Comparison of ENCODE assay signal across 9 cellular contexts in the genomic region with DNA sequence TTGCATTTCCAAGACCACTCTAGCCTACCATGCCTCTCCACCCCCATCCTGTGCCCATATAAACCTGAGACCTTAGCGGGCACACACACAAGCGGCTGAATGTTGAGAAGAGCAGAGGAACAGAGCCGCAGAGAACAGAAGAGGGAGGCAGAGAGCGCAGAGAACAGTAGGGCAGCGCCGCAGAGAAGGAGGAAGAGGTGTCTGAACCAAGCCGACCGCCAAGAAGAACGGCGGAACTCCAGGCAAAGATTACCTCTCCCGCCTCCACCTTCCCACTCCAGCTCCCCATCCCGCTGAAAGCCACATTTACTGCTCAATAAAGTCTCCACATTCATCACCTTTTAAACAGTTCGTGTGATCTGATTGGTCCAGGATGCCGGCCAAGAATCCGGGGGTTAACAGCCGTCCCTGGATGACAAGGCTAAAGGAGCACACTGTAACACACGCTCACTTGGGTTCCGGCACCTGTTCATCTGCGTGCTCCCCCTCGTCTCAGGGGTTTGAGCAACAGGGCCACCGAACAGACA. TPM values are rescaled to one million over a fixed set of nuclear protein-coding genes. Genes with fewer than 3 reads are reported as not detected.
DNase-seq lines count a peak whose midpoint lies in the region; FAIRE-seq and TF ChIP-seq lines count a peak whose summit lies in the region.
"Had no signal": no experiment of that assay in that cellular context is flagged by ENCODE, and none has a peak within 500 bp of the region (broad histone marks: within the 10 kb centered on the region; RNA-seq: fewer than 3 reads in every experiment).

No MANE protein-coding gene starts in this region.

- H3K4me3 Mint-ChIP-seq in HFFc6, result peak overlapping the region; percentile 43
- H3K4me3 Mint-ChIP-seq in activated naive CD4-positive, alpha-beta T cell treated with anti-CD3 and anti-CD28 coated beads, Interleukin-2, amount 50 U/mL, for 24 hours, result peak overlapping the region; percentile 80

- H3K4me1 Mint-ChIP-seq in HFFc6 (ENCODE audit: low read depth), result no peaks in the 10 kb centered on the region
- peaks cover 18% of the 10 kb centered on the region for H3K4me1 Mint-ChIP-seq in activated naive CD4-positive, alpha-beta T cell treated with anti-CD3 and anti-CD28 coated beads, Interleukin-2, amount 50 U/mL, for 24 hours

- no peak overlapping the region for H3K27ac Mint-ChIP-seq in HFFc6
- H3K27ac Mint-ChIP-seq in activated naive CD4-positive, alpha-beta T cell treated with anti-CD3 and anti-CD28 coated beads, Interleukin-2, amount 50 U/mL, for 24 hours, result peak overlapping the region; percentile 48

- no peak for DNase-seq in GM12864 (ENCODE audit: low read depth)
- DNase-seq in HFFc6, result no peak
- peak; percentile 87 to 90 for DNase-seq in NCI-H524 (lab: John Stamatoyannopoulos, UW)
- peak; percentile 37 for DNase-seq in iPS-NIHi11 (ENCODE audit: low spot score)
- peak; percentile 3 to 7 (median 5) for DNase-seq in stimulated activated CD4-positive, alpha-beta T cell treated with anti-CD3 and anti-CD28 coated beads, TNF-alpha, amount 100 ng/mL, for 48 hours (ENCODE audit: low read depth in 3 of 3)
- no peak for DNase-seq in RCC 7860 (ENCODE audit: low spot score)
- DNase-seq in NCI-H1930 (lab: John Stamatoyannopoulos, UW), result no peak

- H3K4me3 ChIP-seq in GM12864 (ENCODE audit: low read depth, low read length), result no peak overlapping the region
- H3K4me3 ChIP-seq: ovary had no signal

- TF ChIP-seq CTCF in GM12864 (IDR thresholded peaks at IDR 0.05; ENCODE audit: low read depth, low read length, missing control alignments) (peak; percentile 22), HFFc6 (IDR thresholded peaks at IDR 0.05) (no peak)

- no peaks in the 10 kb centered on the region for H3K36me3 Mint-ChIP-seq in HFFc6 (ENCODE audit: low read depth)
- H3K36me3 Mint-ChIP-seq in activated naive CD4-positive, alpha-beta T cell treated with anti-CD3 and anti-CD28 coated beads, Interleukin-2, amount 50 U/mL, for 24 hours, result no peaks in the 10 kb centered on the region

- H3K9me3 Mint-ChIP-seq in HFFc6, result no peaks in the 10 kb centered on the region; the same call in 1 of the 2 replicates
- no peaks in the 10 kb centered on the region for H3K9me3 Mint-ChIP-seq in activated naive CD4-positive, alpha-beta T cell treated with anti-CD3 and anti-CD28 coated beads, Interleukin-2, amount 50 U/mL, for 24 hours

- no peaks in the 10 kb centered on the region for H3K27me3 Mint-ChIP-seq in HFFc6 (ENCODE audit: insufficient read depth)
- peaks cover 3% of the 10 kb centered on the region for H3K27me3 Mint-ChIP-seq in activated naive CD4-positive, alpha-beta T cell treated with anti-CD3 and anti-CD28 coated beads, Interleukin-2, amount 50 U/mL, for 24 hours

- no peak for FAIRE-seq in RCC 7860 (lab: Jason Lieb, UNC)

RNA-seq across cellular contexts. Expression of a gene that starts 33.2 kb away (rescaled TPM):
- not detected for total RNA-seq in HFFc6 (2021; fragmentation: NEBNext Ultra II Directional; extraction: Animal tissue kit (Norgen Biotek cat#: 25700))

Comparison
In these comparisons a context has a peak if more than half of its experiments do, and no peak if none do; other contexts are left out.
1. DNase-seq: peak in NCI-H524 (2 of 2), iPS-NIHi11 (single experiment) and stimulated activated CD4-positive, alpha-beta T cell treated with anti-CD3 and anti-CD28 coated beads, TNF-alpha, amount 100 ng/mL, for 48 hours (3 of 3); none in GM12864 (single experiment), HFFc6 (single experiment), RCC 7860 (single experiment) and NCI-H1930 (0 of 2).